ENCODE assay signal across 12 cellular contexts in the genomic region with DNA sequence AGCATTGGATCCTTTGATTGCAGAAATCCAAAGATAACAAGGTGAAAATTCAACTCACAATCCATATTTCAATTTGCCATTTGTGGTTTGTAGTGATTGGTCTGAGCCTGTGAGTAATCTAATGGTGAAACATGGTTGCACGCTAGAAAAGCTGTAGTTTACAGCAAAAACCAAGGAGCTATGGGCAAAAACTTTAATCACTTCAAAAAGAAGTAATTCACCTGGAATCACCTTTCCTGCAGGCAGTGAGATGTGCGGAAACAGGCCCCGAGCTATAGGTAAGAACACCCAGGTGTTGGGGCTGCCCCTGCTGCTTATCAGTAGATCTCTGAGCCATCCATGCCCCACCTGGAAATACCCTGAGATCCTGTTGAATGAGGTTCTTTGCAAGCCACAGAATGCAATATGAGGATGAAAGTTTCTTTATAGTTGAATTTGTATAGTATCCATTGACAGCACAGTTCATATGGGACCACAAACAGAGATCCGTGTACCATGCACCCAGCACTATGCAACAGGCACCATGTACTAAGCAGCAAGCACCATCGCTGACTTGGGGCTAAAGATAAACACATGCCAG.
DNase-seq lines count a peak whose midpoint lies in the region; ATAC-seq and TF ChIP-seq lines count a peak whose summit lies in the region.
"Had no signal": no experiment of that assay in that cellular context is flagged by ENCODE, and none has a peak within 500 bp of the region (broad histone marks: within the 10 kb centered on the region; RNA-seq: fewer than 3 reads in every experiment).

No MANE protein-coding gene starts in this region.

- TF ChIP-seq CTCF in PC-3 (conservative IDR thresholded peaks at IDR 0.05; ENCODE audit: low read depth, low read length) (no peak), chondrocyte (IDR thresholded peaks at IDR 0.05) (no peak), smooth muscle cell (IDR thresholded peaks at IDR 0.05; ENCODE audit: borderline replicate concordance, insufficient read depth, poor library complexity, severe bottlenecking) (no peak), glutamatergic neuron (IDR thresholded peaks at IDR 0.05; ENCODE audit: partially characterized antibody, unreplicated experiment) (no peak)

- no peaks in the 10 kb centered on the region for H3K9me3 ChIP-seq in PC-3 (ENCODE audit: low read length)
- H3K9me3 ChIP-seq in smooth muscle cell (replicated peaks; ENCODE audit: low read depth): no peaks in the 10 kb centered on the region
- H3K9me3 ChIP-seq: esophagus muscularis mucosa had no signal

- peaks cover 2% of the 10 kb centered on the region for H3K9me3 Mint-ChIP-seq in activated T-cell treated with anti-CD3 and anti-CD28 coated beads, Interleukin-2, amount 50 U/mL, for 24 hours
- H3K9me3 Mint-ChIP-seq in chondrocyte (ENCODE audit: low read depth): no peaks in the 10 kb centered on the region
- H3K9me3 Mint-ChIP-seq in glutamatergic neuron (ENCODE audit: unreplicated experiment): peaks cover 2% of the 10 kb centered on the region
- H3K9me3 Mint-ChIP-seq: activated naive CD4-positive, alpha-beta T cell treated with anti-CD3 and anti-CD28 coated beads, Interleukin-2, amount 50 U/mL, for 24 hours had no signal

- no peaks in the 10 kb centered on the region for H3K36me3 ChIP-seq in PC-3 (ENCODE audit: low read depth, low read length)
- no peaks in the 10 kb centered on the region for H3K36me3 ChIP-seq in smooth muscle cell (ENCODE audit: low read depth)
- H3K36me3 ChIP-seq: esophagus muscularis mucosa had no signal

- H3K27ac Mint-ChIP-seq in activated T-cell treated with anti-CD3 and anti-CD28 coated beads, Interleukin-2, amount 50 U/mL, for 24 hours: peak overlapping the region; percentile 48
- H3K27ac Mint-ChIP-seq in chondrocyte (ENCODE audit: unreplicated experiment): peak overlapping the region; percentile 82
- no peak overlapping the region for H3K27ac Mint-ChIP-seq in glutamatergic neuron (ENCODE audit: unreplicated experiment)
- H3K27ac Mint-ChIP-seq: activated naive CD4-positive, alpha-beta T cell treated with anti-CD3 and anti-CD28 coated beads, Interleukin-2, amount 50 U/mL, for 24 hours had no signal

- H3K4me1 ChIP-seq in PC-3 (ENCODE audit: insufficient read depth, low read length) (peaks cover 41% of the 10 kb centered on the region), smooth muscle cell (ENCODE audit: low read depth) (peaks cover 7% of the 10 kb centered on the region)
- H3K4me1 ChIP-seq: esophagus muscularis mucosa had no signal

- H3K27me3 Mint-ChIP-seq in activated T-cell treated with anti-CD3 and anti-CD28 coated beads, Interleukin-2, amount 50 U/mL, for 24 hours: no peaks in the 10 kb centered on the region
- H3K27me3 Mint-ChIP-seq in chondrocyte (ENCODE audit: low read depth) (no peaks in the 10 kb centered on the region), glutamatergic neuron (ENCODE audit: unreplicated experiment) (peaks cover 4% of the 10 kb centered on the region)
- H3K27me3 Mint-ChIP-seq: activated naive CD4-positive, alpha-beta T cell treated with anti-CD3 and anti-CD28 coated beads, Interleukin-2, amount 50 U/mL, for 24 hours had no signal

- H3F3A ChIP-seq in PC-3 (ENCODE audit: low read length, unreplicated experiment) (peaks cover 7% of the 10 kb centered on the region), smooth muscle cell (ENCODE audit: low read depth) (peaks cover 4% of the 10 kb centered on the region)

- CTCF ChIA-PET in PC-3 (lab: Charles Lee): interaction anchor here (1.0 kb wide), 1 partner anchor 123 kb away, joined by 4 read pairs; no protein-coding TSS in a partner anchor

- H3K4me3 Mint-ChIP-seq in activated T-cell treated with anti-CD3 and anti-CD28 coated beads, Interleukin-2, amount 50 U/mL, for 24 hours: no peak overlapping the region
- H3K4me3 Mint-ChIP-seq in chondrocyte (ENCODE audit: unreplicated experiment): no peak overlapping the region
- no peak overlapping the region for H3K4me3 Mint-ChIP-seq in glutamatergic neuron (ENCODE audit: unreplicated experiment)
- H3K4me3 Mint-ChIP-seq: activated naive CD4-positive, alpha-beta T cell treated with anti-CD3 and anti-CD28 coated beads, Interleukin-2, amount 50 U/mL, for 24 hours had no signal

- H3K4me1 Mint-ChIP-seq in activated T-cell treated with anti-CD3 and anti-CD28 coated beads, Interleukin-2, amount 50 U/mL, for 24 hours (ENCODE audit: low read depth): peaks cover 21% of the 10 kb centered on the region
- peaks cover 16% of the 10 kb centered on the region for H3K4me1 Mint-ChIP-seq in chondrocyte (ENCODE audit: low read depth)
- H3K4me1 Mint-ChIP-seq in glutamatergic neuron (ENCODE audit: low read depth, unreplicated experiment): no peaks in the 10 kb centered on the region

- H3K27ac ChIP-seq in PC-3 (ENCODE audit: low read length) (peak overlapping the region; percentile 97), smooth muscle cell (ENCODE audit: low read depth) (peak overlapping the region; percentile 70)
- H3K27ac ChIP-seq: esophagus muscularis mucosa had no signal

- no TSS peak for BruUV-seq in PC-3 (replicated peaks; lab: Mats Ljungman, UMichigan)

- H3K79me2 ChIP-seq in PC-3 (ENCODE audit: low read length) (no peaks in the 10 kb centered on the region), smooth muscle cell (ENCODE audit: low read depth) (no peaks in the 10 kb centered on the region)

- H3K27me3 ChIP-seq in PC-3 (ENCODE audit: low read length): no peaks in the 10 kb centered on the region
- no peaks in the 10 kb centered on the region for H3K27me3 ChIP-seq in smooth muscle cell (ENCODE audit: low read depth)

- POLR2A ChIA-PET in PC-3 (lab: Charles Lee; ENCODE audit: unreplicated experiment): no interaction called here

- ATAC-seq in PC-3: peak; percentile 54

- no peaks in the 10 kb centered on the region for H4K20me1 ChIP-seq in PC-3 (ENCODE audit: low read length)
- H4K20me1 ChIP-seq in smooth muscle cell (ENCODE audit: low read depth): no peaks in the 10 kb centered on the region

- intact Hi-C loops in PC-3 (cut with micrococcal nuclease): loop anchor here (1.0 to 5.0 kb wide), 6 partner anchors 101 to 282 kb away; no protein-coding TSS in a partner anchor

- peak overlapping the region; percentile 27; the same call in 1 of the 2 replicates for H2AFZ ChIP-seq in PC-3 (ENCODE audit: low read length)
- no peak overlapping the region for H2AFZ ChIP-seq in smooth muscle cell (ENCODE audit: low read depth)

- H3K9ac ChIP-seq in PC-3 (ENCODE audit: low read length): peak overlapping the region; percentile 74
- peak overlapping the region; percentile 30 for H3K9ac ChIP-seq in smooth muscle cell (ENCODE audit: low read depth)

- H3K4me2 ChIP-seq in PC-3 (ENCODE audit: low read length) (peak overlapping the region; percentile 63), smooth muscle cell (peak overlapping the region; percentile 6)

- WGBS in smooth muscle cell (ENCODE audit: low lambda C conversion rate): 65% methylated on average over 5 of the region's 5 CpGs

- H3K36me3 Mint-ChIP-seq in activated T-cell treated with anti-CD3 and anti-CD28 coated beads, Interleukin-2, amount 50 U/mL, for 24 hours (ENCODE audit: low read depth): no peaks in the 10 kb centered on the region
- H3K36me3 Mint-ChIP-seq in chondrocyte (ENCODE audit: low read depth): no peaks in the 10 kb centered on the region
- no peaks in the 10 kb centered on the region for H3K36me3 Mint-ChIP-seq in glutamatergic neuron (ENCODE audit: unreplicated experiment)
- H3K36me3 Mint-ChIP-seq: activated naive CD4-positive, alpha-beta T cell treated with anti-CD3 and anti-CD28 coated beads, Interleukin-2, amount 50 U/mL, for 24 hours had no signal

- peak overlapping the region; percentile 13; the same call in 1 of the 2 replicates for H3K4me3 ChIP-seq in PC-3 (ENCODE audit: low read length)
- H3K4me3 ChIP-seq in smooth muscle cell: no peak overlapping the region
- H3K4me3 ChIP-seq: esophagus muscularis mucosa had no signal

- no peaks in the 10 kb centered on the region for H3K9me2 ChIP-seq in PC-3 (replicated peaks; ENCODE audit: low read length)

- DNase-seq in activated T-cell treated with anti-CD3 and anti-CD28 coated beads, Interleukin-2, amount 50 U/mL, for 24 hours: no peak
- no peak for DNase-seq in activated T-cell treated with anti-CD3 and anti-CD28 coated beads, Interleukin-2, amount 50 U/mL, for 1 hour
- DNase-seq in PC-3 (peak; percentile 83), chondrocyte (ENCODE audit: low spot score) (no peak), smooth muscle cell (lab: John Stamatoyannopoulos, UW; ENCODE audit: unreplicated experiment) (no peak), GDM1 (lab: John Stamatoyannopoulos, UW) (no peak), glutamatergic neuron (no peak)
- no peak for DNase-seq in stimulated activated CD4-positive, alpha-beta T cell treated with anti-CD3 and anti-CD28 coated beads, Interleukin-2, amount 100 ng/mL, for 24 hours
- DNase-seq: KG1, NCI-H2081 treated with DMSO at 0.1 percent for 48 hours had no signal
